ENCODE assay signal across 21 cellular contexts in genomic region chr3:130787422-130788068, GRCh38. TPM values are rescaled to one million over a fixed set of nuclear protein-coding genes. Genes with fewer than 3 reads are reported as not detected.
DNase-seq lines count a peak whose midpoint lies in the region; ATAC-seq and TF ChIP-seq lines count a peak whose summit lies in the region.
"Had no signal": no experiment of that assay in that cellular context is flagged by ENCODE, and none has a peak within 500 bp of the region (broad histone marks: within the 10 kb centered on the region; RNA-seq: fewer than 3 reads in every experiment).

No MANE protein-coding gene starts in this region.

- H3K9me3 Mint-ChIP-seq in neural crest cell = no peaks in the 10 kb centered on the region
- H3K9me3 Mint-ChIP-seq in activated CD4-positive, alpha-beta T cell treated with anti-CD3 and anti-CD28 coated beads, Interleukin-2, amount 10 ng/mL, durations not matched to agents 24 days and 14 days = no peaks in the 10 kb centered on the region
- H3K9me3 Mint-ChIP-seq: T-helper 2 cell treated with Interferon-gamma antibody and Interleukin-4, amounts not matched to agents 5 μg/mL and 100 μg/mL, for 36 hours had no signal

- H3K4me1 Mint-ChIP-seq in neural crest cell = peaks cover 24% of the 10 kb centered on the region
- no peaks in the 10 kb centered on the region for H3K4me1 Mint-ChIP-seq in activated CD4-positive, alpha-beta T cell treated with anti-CD3 and anti-CD28 coated beads, Interleukin-2, amount 10 ng/mL, durations not matched to agents 24 days and 14 days

- no peak for TF ChIP-seq CTCF in neural crest cell (conservative IDR thresholded peaks at IDR 0.05)

- DNase-seq in NCI-H748 (lab: John Stamatoyannopoulos, UW; ENCODE audit: unreplicated experiment) (peak; percentile 30), NCI-H748 treated with DMSO at 0.1 percent for 48 hours (lab: John Stamatoyannopoulos, UW) (no peak), NCI-H146 treated with DMSO at 0.1 percent for 48 hours (lab: John Stamatoyannopoulos, UW; ENCODE audit: unreplicated experiment) (peak; percentile 22), SK-N-DZ (ENCODE audit: low spot score) (peak; percentile 30), neural crest cell (ENCODE audit: low read depth, low spot score) (peak; percentile 3)
- DNase-seq in activated CD4-positive, alpha-beta T cell treated with anti-CD3 and anti-CD28 coated beads, Interleukin-2, amount 10 ng/mL, durations not matched to agents 24 days and 14 days = no peak
- DNase-seq: activated effector memory CD4-positive, alpha-beta T cell treated with Interleukin-2 at 50 U/mL for 16 hours; adrenal gland; C1 segment of cervical spinal cord; caudate nucleus; DMS 273 treated with DMSO at 0.1 percent for 48 hours; left ventricle myocardium superior; NCI-H2171 treated with DMSO at 0.1 percent for 48 hours; right cardiac atrium; stimulated activated naive CD4-positive, alpha-beta T cell treated with Interleukin-2 at 50 U/mL for 16 hours had no signal

- intact Hi-C loops in activated CD4-positive, alpha-beta T cell treated with anti-CD3 and anti-CD28 coated beads, Interleukin-2, amount 10 ng/mL, durations not matched to agents 24 days and 14 days (cut with micrococcal nuclease) = no loop called here

- ATAC-seq in HG03457 (IDR thresholded peaks at IDR 0.05; ENCODE audit: unreplicated experiment) (no peak), HG02840 (IDR thresholded peaks at IDR 0.05; ENCODE audit: low FRiP score, unreplicated experiment) (no peak)
- ATAC-seq: A549; activated CD4-positive, CD25-positive, alpha-beta regulatory T cell treated with anti-CD3 and anti-CD28 coated beads, Interleukin-2, amount 50 U/mL, for 24 hours; esophagus mucosa; left ventricle myocardium superior; right cardiac atrium had no signal

- H3K27ac Mint-ChIP-seq in neural crest cell (ENCODE audit: unreplicated experiment) = peak overlapping the region; percentile 36
- H3K27ac Mint-ChIP-seq in activated CD4-positive, alpha-beta T cell treated with anti-CD3 and anti-CD28 coated beads, Interleukin-2, amount 10 ng/mL, durations not matched to agents 24 days and 14 days = no peak overlapping the region
- H3K27ac Mint-ChIP-seq: T-helper 2 cell treated with Interferon-gamma antibody and Interleukin-4, amounts not matched to agents 5 μg/mL and 100 μg/mL, for 36 hours had no signal

- peaks cover 3% of the 10 kb centered on the region for H3K27me3 Mint-ChIP-seq in neural crest cell (ENCODE audit: low read depth)
- peaks cover 31% of the 10 kb centered on the region for H3K27me3 Mint-ChIP-seq in activated CD4-positive, alpha-beta T cell treated with anti-CD3 and anti-CD28 coated beads, Interleukin-2, amount 10 ng/mL, durations not matched to agents 24 days and 14 days

- no peak overlapping the region for H3K4me3 Mint-ChIP-seq in neural crest cell
- no peak overlapping the region for H3K4me3 Mint-ChIP-seq in activated CD4-positive, alpha-beta T cell treated with anti-CD3 and anti-CD28 coated beads, Interleukin-2, amount 10 ng/mL, durations not matched to agents 24 days and 14 days
- H3K4me3 Mint-ChIP-seq: T-helper 2 cell treated with Interferon-gamma antibody and Interleukin-4, amounts not matched to agents 5 μg/mL and 100 μg/mL, for 36 hours had no signal

- no peaks in the 10 kb centered on the region for H3K36me3 Mint-ChIP-seq in neural crest cell (ENCODE audit: low read depth)
- H3K36me3 Mint-ChIP-seq in activated CD4-positive, alpha-beta T cell treated with anti-CD3 and anti-CD28 coated beads, Interleukin-2, amount 10 ng/mL, durations not matched to agents 24 days and 14 days (ENCODE audit: low read depth) = no peaks in the 10 kb centered on the region

RNA-seq across cellular contexts. Expression of gene PIK3R4, which starts 40.9 kb away (rescaled TPM):
- 28.2 and 35.3 TPM in 2 replicates for polyA plus RNA-seq in SK-N-DZ (2014; cell fraction: cytosol; rRNA removed)
- polyA plus RNA-seq in SK-N-DZ (2014; cell fraction: nucleus; rRNA removed) = 18.5 and 22.5 TPM in 2 replicates
- 29.0 and 34.2 TPM in 2 replicates for total RNA-seq in neural crest cell
- total RNA-seq in activated CD4-positive, alpha-beta T cell treated with anti-CD3 and anti-CD28 coated beads, Interleukin-2, amount 10 ng/mL, durations not matched to agents 24 days and 14 days = 30.8 and 34.7 TPM in 2 replicates

Comparison
In these comparisons a context has a peak if more than half of its experiments do, and no peak if none do; other contexts are left out.
1. DNase-seq: peak in NCI-H748 (single experiment), NCI-H146 treated with DMSO at 0.1 percent for 48 hours (single experiment), SK-N-DZ (single experiment) and neural crest cell (single experiment); none in NCI-H748 treated with DMSO at 0.1 percent for 48 hours (single experiment) and activated CD4-positive, alpha-beta T cell treated with anti-CD3 and anti-CD28 coated beads, Interleukin-2, amount 10 ng/mL, durations not matched to agents 24 days and 14 days (single experiment).